ENCODE assay signal across 19 cellular contexts in the genomic region with DNA sequence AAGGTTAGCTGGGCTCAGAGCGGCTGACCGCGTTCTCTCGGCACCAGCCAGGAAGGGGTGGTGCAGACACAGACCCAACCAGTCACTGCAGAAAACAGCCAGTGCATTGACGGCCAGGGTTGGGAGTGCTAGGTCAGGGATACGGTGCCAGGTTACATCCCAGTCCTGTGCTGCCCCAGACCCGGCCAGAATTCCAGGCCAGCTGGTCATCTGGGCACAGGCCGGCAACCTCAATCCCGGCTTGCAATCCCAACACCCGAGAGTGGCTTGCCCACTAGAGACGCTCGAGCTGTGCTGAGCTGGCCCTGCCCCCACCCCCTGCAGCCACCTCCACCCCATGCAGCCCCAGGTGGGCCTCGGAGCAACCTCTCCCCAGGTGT. TPM values are rescaled to one million over a fixed set of nuclear protein-coding genes. Genes with fewer than 3 reads are reported as not detected.
"Had no signal": no experiment of that assay in that cellular context is flagged by ENCODE, and none has a peak within 500 bp of the region (broad histone marks: within the 10 kb centered on the region; RNA-seq: fewer than 3 reads in every experiment).

No MANE protein-coding gene starts in this region.

- H3K4me1 Mint-ChIP-seq: activated naive CD8-positive, alpha-beta T cell treated with anti-CD3 and anti-CD28 coated beads, Interleukin-2, amount 10 ng/mL, durations not matched to agents 7 days and 5 days; brain had no signal

- H3K9me3 ChIP-seq: esophagus muscularis mucosa, right atrium auricular region, tibial nerve, uterus had no signal

- H3K4me2 ChIP-seq: smooth muscle cell had no signal

- H3K36me3 ChIP-seq: right atrium auricular region, uterus had no signal

- H3K4me3 ChIP-seq: esophagus muscularis mucosa, right atrium auricular region, smooth muscle cell, tibial nerve, uterus had no signal

- H3K4me1 ChIP-seq: right atrium auricular region, uterus had no signal

- ATAC-seq: naive thymus-derived CD4-positive, alpha-beta T cell had no signal

- H3K4me3 Mint-ChIP-seq: activated naive CD8-positive, alpha-beta T cell treated with anti-CD3 and anti-CD28 coated beads, Interleukin-2, amount 10 ng/mL, durations not matched to agents 7 days and 5 days; activated T-helper 1 cell treated with anti-CD3 and anti-CD28 coated beads, Interleukin-12 subunit alpha, Interleukin-12 subunit beta, Interleukin-2, Interleukin-4 antibody, amounts not matched to agents 30 ng/mL and 10 ng/mL and 1 ng/mL, durations not matched to agents 14 hours and 24 hours and 36 hours; brain; naive thymus-derived CD4-positive, alpha-beta T cell had no signal

- H3K36me3 Mint-ChIP-seq: activated naive CD8-positive, alpha-beta T cell treated with anti-CD3 and anti-CD28 coated beads, Interleukin-2, amount 10 ng/mL, durations not matched to agents 7 days and 5 days; brain; naive thymus-derived CD4-positive, alpha-beta T cell had no signal

- H3K27ac Mint-ChIP-seq: activated naive CD8-positive, alpha-beta T cell treated with anti-CD3 and anti-CD28 coated beads, Interleukin-2, amount 10 ng/mL, durations not matched to agents 7 days and 5 days; activated T-helper 1 cell treated with anti-CD3 and anti-CD28 coated beads, Interleukin-12 subunit alpha, Interleukin-12 subunit beta, Interleukin-2, Interleukin-4 antibody, amounts not matched to agents 30 ng/mL and 10 ng/mL and 1 ng/mL, durations not matched to agents 14 hours and 24 hours and 36 hours; brain; naive thymus-derived CD4-positive, alpha-beta T cell; progenitor cell of endocrine pancreas had no signal

- DNase-seq: activated naive CD8-positive, alpha-beta T cell treated with anti-CD3 and anti-CD28 coated beads, Interleukin-2, amount 10 ng/mL, durations not matched to agents 7 days and 5 days; cortex of kidney; effector CD4-positive, alpha-beta T cell; left cardiac atrium; naive thymus-derived CD4-positive, alpha-beta T cell; stimulated activated CD4-positive, alpha-beta T cell treated with anti-CD3 and anti-CD28 coated beads, Interleukin-4, amount 100 ng/mL, for 4 hours; stimulated activated CD8-positive, alpha-beta memory T cell treated with anti-CD3 and anti-CD28 coated beads, Interleukin-4, amount 100 ng/mL, for 48 hours; stimulated activated naive CD4-positive, alpha-beta T cell treated with Interleukin-2 at 50 U/mL for 16 hours; uterus had no signal

- H3K27ac ChIP-seq: esophagus muscularis mucosa, right atrium auricular region, tibial nerve, uterus had no signal

- H3K9me3 Mint-ChIP-seq: activated naive CD8-positive, alpha-beta T cell treated with anti-CD3 and anti-CD28 coated beads, Interleukin-2, amount 10 ng/mL, durations not matched to agents 7 days and 5 days; activated T-helper 1 cell treated with anti-CD3 and anti-CD28 coated beads, Interleukin-12 subunit alpha, Interleukin-12 subunit beta, Interleukin-2, Interleukin-4 antibody, amounts not matched to agents 30 ng/mL and 10 ng/mL and 1 ng/mL, durations not matched to agents 14 hours and 24 hours and 36 hours; brain; naive thymus-derived CD4-positive, alpha-beta T cell had no signal

- H3K27me3 Mint-ChIP-seq: brain had no signal

- H3K27me3 ChIP-seq: right atrium auricular region, uterus had no signal

RNA-seq across cellular contexts. Expression of a gene that starts 3.8 kb away (rescaled TPM):
- total RNA-seq: activated CD8-positive, alpha-beta memory T cell treated with anti-CD3 and anti-CD28 coated beads for 36 hours; activated naive CD8-positive, alpha-beta T cell treated with anti-CD3 and anti-CD28 coated beads, Interleukin-2, amount 10 ng/mL, durations not matched to agents 7 days and 5 days; activated T-helper 1 cell treated with anti-CD3 and anti-CD28 coated beads, Interleukin-12 subunit alpha, Interleukin-12 subunit beta, Interleukin-2, Interleukin-4 antibody, amounts not matched to agents 30 ng/mL and 10 ng/mL and 1 ng/mL, durations not matched to agents 14 hours and 24 hours and 36 hours; esophagus muscularis mucosa; fibroblast of villous mesenchyme; left cardiac atrium; mononuclear cell; naive thymus-derived CD4-positive, alpha-beta T cell; progenitor cell of endocrine pancreas; right atrium auricular region; smooth muscle cell; uterus had no signal
- polyA plus RNA-seq: naive thymus-derived CD4-positive, alpha-beta T cell had no signal

RNA-seq across cellular contexts. Expression of a gene that starts 14.2 kb away (rescaled TPM):
- total RNA-seq: activated CD8-positive, alpha-beta memory T cell treated with anti-CD3 and anti-CD28 coated beads for 36 hours; activated T-helper 1 cell treated with anti-CD3 and anti-CD28 coated beads, Interleukin-12 subunit alpha, Interleukin-12 subunit beta, Interleukin-2, Interleukin-4 antibody, amounts not matched to agents 30 ng/mL and 10 ng/mL and 1 ng/mL, durations not matched to agents 14 hours and 24 hours and 36 hours; fibroblast of villous mesenchyme; left cardiac atrium had no signal
